ENCODE assay signal across 23 cellular contexts in the genomic region with DNA sequence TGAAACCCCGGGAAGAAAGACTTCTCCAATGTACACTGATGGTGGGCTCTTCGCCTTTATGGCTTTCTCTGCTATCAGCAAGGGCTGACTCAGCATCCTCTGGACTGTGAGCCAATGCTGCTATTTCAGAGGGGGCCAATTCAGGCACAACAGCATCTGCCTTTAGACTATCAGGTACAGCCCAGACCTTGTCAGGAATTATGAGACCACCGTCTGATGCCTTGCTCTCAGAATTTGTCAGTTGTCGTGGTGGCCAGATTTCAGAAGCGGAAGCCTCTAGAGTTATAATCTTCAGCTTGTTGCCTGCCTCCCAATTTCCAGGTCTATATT.
DNase-seq lines count a peak whose midpoint lies in the region; ATAC-seq, FAIRE-seq and TF ChIP-seq lines count a peak whose summit lies in the region.
"Had no signal": no experiment of that assay in that cellular context is flagged by ENCODE, and none has a peak within 500 bp of the region (broad histone marks: within the 10 kb centered on the region; RNA-seq: fewer than 3 reads in every experiment).

No MANE protein-coding gene starts in this region.

- peaks cover 2% of the 10 kb centered on the region; the same call in 1 of the 3 replicates for H3K9me3 ChIP-seq in GM12878 (replicated peaks; ENCODE audit: control insufficient read depth, insufficient read depth, low read length)

- H3K36me3 ChIP-seq in GM12878 (ENCODE audit: control insufficient read depth in 2 of 2, insufficient read depth in 2 of 2, low read length in 1 of 2): peaks cover 0 to 2% of the 10 kb centered on the region in 2 experiments; a peak in 2 of 4 replicates

- no peaks in the 10 kb centered on the region for H3K27me3 Mint-ChIP-seq in stimulated activated naive B cell treated with anti-CD40 and anti-IgM and Interleukin-4, amounts not matched to agents 10 μg/mL and 1 μg/mL and 100 μg/mL, for 72 hours
- H3K27me3 Mint-ChIP-seq in immature natural killer cell (ENCODE audit: low read depth in 3 of 3): peaks cover 3 to 18% (median 14%) of the 10 kb centered on the region in 3 donors

- POLR2A ChIA-PET in GM12878 (lab: Charles Lee): interaction anchor here (0.5 to 7.4 kb wide), 9 partner anchors 9 to 136 kb away, joined by 3 to 76 read pairs (median 6); partner anchors contain the start of gene MALT1

- H3K4me3 Mint-ChIP-seq in stimulated activated naive B cell treated with anti-CD40 and anti-IgM and Interleukin-4, amounts not matched to agents 10 μg/mL and 1 μg/mL and 100 μg/mL, for 72 hours: peak overlapping the region; percentile 81 to 83
- H3K4me3 Mint-ChIP-seq in immature natural killer cell: no peak overlapping the region
- H3K4me3 Mint-ChIP-seq: activated CD8-positive, alpha-beta T cell treated with anti-CD3 and anti-CD28 coated beads, Interleukin-2, amount 10 ng/mL, durations not matched to agents 7 days and 5 days; CD8-positive, alpha-beta T cell; H9; neural crest cell; type B pancreatic cell had no signal

- TF ChIP-seq RAD21 in GM12878 (IDR thresholded peaks at IDR 0.05; ENCODE audit: insufficient read depth, low read depth, low read length): no peak

- CTCF ChIA-PET in GM12878 (lab: Yijun Ruan, JAX): interaction anchor here (0.6 to 20.7 kb wide), 9 partner anchors 8 to 229 kb away, joined by 3 to 743 read pairs (median 10); partner anchors contain the start of gene MALT1

- peak overlapping the region; percentile 56 to 85 for H3K27ac Mint-ChIP-seq in activated naive CD4-positive, alpha-beta T cell treated with anti-CD3 and anti-CD28 coated beads, Interleukin-2, amount 50 U/mL, for 72 hours
- peak overlapping the region; percentile 99 for H3K27ac Mint-ChIP-seq in stimulated activated naive B cell treated with anti-CD40 and anti-IgM and Interleukin-4, amounts not matched to agents 10 μg/mL and 1 μg/mL and 100 μg/mL, for 72 hours
- no peak overlapping the region for H3K27ac Mint-ChIP-seq in immature natural killer cell
- H3K27ac Mint-ChIP-seq: activated CD8-positive, alpha-beta T cell treated with anti-CD3 and anti-CD28 coated beads, Interleukin-2, amount 10 ng/mL, durations not matched to agents 7 days and 5 days; CD8-positive, alpha-beta T cell; type B pancreatic cell had no signal

- SMC1A ChIA-PET in GM12878 (lab: Charles Lee; ENCODE audit: uncharacterized antibody, unreplicated experiment): interaction anchor here (0.9 to 22.2 kb wide), 12 partner anchors 8 to 227 kb away, joined by 3 to 682 read pairs (median 8); partner anchors contain the start of gene MALT1

- peak overlapping the region; percentile 100 for H3K27ac ChIP-seq in GM12878 (ENCODE audit: control insufficient read depth, insufficient read depth)
- H3K27ac ChIP-seq: VCaP had no signal

- no peak for TF ChIP-seq CTCF in GM12878 (IDR thresholded peaks at IDR 0.05 in 2 of 3, conservative IDR thresholded peaks at IDR 0.05 in 1 of 3; ENCODE audit: control insufficient read depth in 2 of 3, extremely low read depth in 1 of 3, insufficient read depth in 1 of 3, low read depth in 3 of 3, low read length in 3 of 3)

- TF ChIP-seq EP300 in GM12878 (IDR thresholded peaks at IDR 0.05; ENCODE audit: borderline replicate concordance in 1 of 2, control insufficient read depth in 1 of 2, low read depth in 2 of 2, low read length in 2 of 2): no peak

- no peak for DNase-seq in activated naive CD4-positive, alpha-beta T cell treated with anti-CD3 and anti-CD28 coated beads, Interleukin-2, amount 50 U/mL, for 72 hours (ENCODE audit: low spot score in 2 of 2)
- DNase-seq in activated naive CD4-positive, alpha-beta T cell treated with anti-CD3 and anti-CD28 coated beads, Interleukin-2, amount 50 U/mL, for 16 hours: no peak
- DNase-seq in GM12878 (ENCODE audit: low read depth, low spot score) (no peak), immature natural killer cell (no peak)
- DNase-seq in stimulated activated naive B cell treated with anti-CD40 and anti-IgM and Interleukin-4, amounts not matched to agents 10 μg/mL and 1 μg/mL and 100 μg/mL, for 72 hours: no peak
- DNase-seq in stimulated activated CD8-positive, alpha-beta memory T cell treated with anti-CD3 and anti-CD28 coated beads, Interleukin-4, amount 100 ng/mL, for 48 hours: no peak
- DNase-seq: activated CD8-positive, alpha-beta T cell treated with anti-CD3 and anti-CD28 coated beads, Interleukin-2, amount 10 ng/mL, durations not matched to agents 7 days and 5 days; CD8-positive, alpha-beta T cell; cerebellar nuclear complex; DND-41; H9; NCI-H187 treated with DMSO at 0.1 percent for 48 hours; Right ventricle myocardium superior; stimulated activated naive CD4-positive, alpha-beta T cell had no signal

- peak in 1 of 2 donors; percentile 3 for ATAC-seq in activated naive CD4-positive, alpha-beta T cell treated with anti-CD3 and anti-CD28 coated beads, Interleukin-2, amount 50 U/mL, for 72 hours
- ATAC-seq in HG02623 (IDR thresholded peaks at IDR 0.05; ENCODE audit: unreplicated experiment): peak; percentile 7
- peak; percentile 7 for ATAC-seq in GM12878
- ATAC-seq in stimulated activated naive B cell treated with anti-CD40 and anti-IgM and Interleukin-4, amounts not matched to agents 10 μg/mL and 1 μg/mL and 100 μg/mL, for 72 hours (replicated peaks): peak in 1 of 2 donors; percentile 13
- no peak for ATAC-seq in HG03108 (IDR thresholded peaks at IDR 0.05; ENCODE audit: unreplicated experiment)
- ATAC-seq: activated CD8-positive, alpha-beta T cell treated with anti-CD3 and anti-CD28 coated beads, Interleukin-2, amount 10 ng/mL, durations not matched to agents 7 days and 5 days; CD8-positive, alpha-beta T cell had no signal

- no peak; the same call in 1 of the 2 replicates for TF ChIP-seq POLR2A in GM12878 (IDR thresholded peaks at IDR 0.05; ENCODE audit: low read depth, low read length)

- in situ Hi-C loops in GM12878 (cut with MboI): no loop called here

- intact Hi-C loops in GM12878 (cut with micrococcal nuclease; ENCODE audit: unreplicated experiment): loop anchor here (10.0 kb wide), 2 partner anchors 429 to 609 kb away; no protein-coding TSS in a partner anchor

- H3K4me1 ChIP-seq in GM12878 (ENCODE audit: control insufficient read depth, insufficient read depth, low read length): peaks cover 27% of the 10 kb centered on the region

- H3K9ac ChIP-seq in GM12878 (ENCODE audit: control insufficient read depth, insufficient read depth, low read length): peak overlapping the region; percentile 88

- no peak for FAIRE-seq in GM12878 (lab: Jason Lieb, UNC)
- FAIRE-seq: A204.1, endometrium, keratinocyte had no signal

- H3K4me2 ChIP-seq in GM12878 (ENCODE audit: control insufficient read depth, insufficient read depth): peak overlapping the region; percentile 76

- peaks cover 0 to 27% of the 10 kb centered on the region in 2 donors for H3K36me3 Mint-ChIP-seq in activated naive CD4-positive, alpha-beta T cell treated with anti-CD3 and anti-CD28 coated beads, Interleukin-2, amount 50 U/mL, for 72 hours
- H3K36me3 Mint-ChIP-seq in stimulated activated naive B cell treated with anti-CD40 and anti-IgM and Interleukin-4, amounts not matched to agents 10 μg/mL and 1 μg/mL and 100 μg/mL, for 72 hours: peaks cover 2 to 8% of the 10 kb centered on the region in 2 donors
- no peaks in the 10 kb centered on the region for H3K36me3 Mint-ChIP-seq in immature natural killer cell
- H3K36me3 Mint-ChIP-seq: CD8-positive, alpha-beta T cell; type B pancreatic cell had no signal

- H2AFZ ChIP-seq in GM12878 (ENCODE audit: control insufficient read depth, low read depth, low read length): no peak overlapping the region

- peak overlapping the region; percentile 74 for H3K4me3 ChIP-seq in GM12878

- 4% methylated on average over 5 of the region's 5 CpGs for WGBS in GM12878 (ENCODE audit: insufficient coverage, insufficient replicate concordance, low lambda C conversion rate, missing lambda C conversion rate)

- H3K4me1 Mint-ChIP-seq in stimulated activated naive B cell treated with anti-CD40 and anti-IgM and Interleukin-4, amounts not matched to agents 10 μg/mL and 1 μg/mL and 100 μg/mL, for 72 hours: peaks cover 53 to 83% of the 10 kb centered on the region in 2 donors
- peaks cover 2 to 5% of the 10 kb centered on the region in 2 donors for H3K4me1 Mint-ChIP-seq in immature natural killer cell

- TSS peak; percentile 80 for BruUV-seq in GM12878 (replicated peaks; lab: Mats Ljungman, UMichigan)

- H3K79me2 ChIP-seq in GM12878 (ENCODE audit: control insufficient read depth, insufficient read depth, low read length): peaks cover 81% of the 10 kb centered on the region

- H4K20me1 ChIP-seq in GM12878 (ENCODE audit: control insufficient read depth, insufficient read depth): no peaks in the 10 kb centered on the region

- no peaks in the 10 kb centered on the region for H3K27me3 ChIP-seq in GM12878 (replicated peaks in 1 of 2; ENCODE audit: control insufficient read depth in 2 of 2, insufficient read depth in 2 of 2, low read length in 1 of 2)

- RAD21 ChIA-PET in GM12878 (lab: Charles Lee; ENCODE audit: unreplicated experiment): interaction anchor here (1.1 to 21.3 kb wide), 13 partner anchors 7 to 228 kb away, joined by 3 to 353 read pairs (median 8); partner anchors contain the start of gene MALT1

- H3K9me3 Mint-ChIP-seq in activated naive CD4-positive, alpha-beta T cell treated with anti-CD3 and anti-CD28 coated beads, Interleukin-2, amount 50 U/mL, for 72 hours: peaks cover 0 to 5% of the 10 kb centered on the region in 2 donors
- H3K9me3 Mint-ChIP-seq in stimulated activated naive B cell treated with anti-CD40 and anti-IgM and Interleukin-4, amounts not matched to agents 10 μg/mL and 1 μg/mL and 100 μg/mL, for 72 hours: no peaks in the 10 kb centered on the region
- H3K9me3 Mint-ChIP-seq in immature natural killer cell: no peaks in the 10 kb centered on the region
- H3K9me3 Mint-ChIP-seq: activated T-helper 2 cell treated with anti-CD3 and anti-CD28 coated beads, Interferon-gamma antibody, Interleukin-2, Interleukin-4, amounts not matched to agents 10 μg/mL and 5 μg/mL and 100 μg/mL, durations not matched to agents 14 hours and 24 hours and 36 hours; CD8-positive, alpha-beta T cell; H9; neural crest cell; type B pancreatic cell had no signal

TF ChIP-seq in GM12878, 131 proteins besides CTCF, POLR2A, EP300 and RAD21 (continues in another document):
- no peak for TF ChIP-seq ZSCAN29 (IDR thresholded peaks at IDR 0.05)
- TF ChIP-seq BACH1 (IDR thresholded peaks at IDR 0.05; ENCODE audit: borderline replicate concordance): peak; percentile 22; the same call in 1 of the 2 replicates

Comparison
In these comparisons a context has a peak if more than half of its experiments do, and no peak if none do; other contexts are left out.
1. H3K27ac Mint-ChIP-seq: peak in activated naive CD4-positive, alpha-beta T cell treated with anti-CD3 and anti-CD28 coated beads, Interleukin-2, amount 50 U/mL, for 72 hours (2 of 2) and stimulated activated naive B cell treated with anti-CD40 and anti-IgM and Interleukin-4, amounts not matched to agents 10 μg/mL and 1 μg/mL and 100 μg/mL, for 72 hours (single experiment); none in immature natural killer cell (0 of 6).
2. H3K4me3 Mint-ChIP-seq: peak in stimulated activated naive B cell treated with anti-CD40 and anti-IgM and Interleukin-4, amounts not matched to agents 10 μg/mL and 1 μg/mL and 100 μg/mL, for 72 hours (2 of 2); none in immature natural killer cell (0 of 5).